ENCODE assay signal across 34 cellular contexts in genomic region chr10:133458710-133459453, GRCh38. TPM values are rescaled to one million over a fixed set of nuclear protein-coding genes. Genes with fewer than 3 reads are reported as not detected.
DNase-seq lines count a peak whose midpoint lies in the region; ATAC-seq and TF ChIP-seq lines count a peak whose summit lies in the region.
"Had no signal": no experiment of that assay in that cellular context is flagged by ENCODE, and none has a peak within 500 bp of the region (broad histone marks: within the 10 kb centered on the region; RNA-seq: fewer than 3 reads in every experiment).

No MANE protein-coding gene starts in this region.

- no peak for TF ChIP-seq POLR2A in stomach (IDR thresholded peaks at IDR 0.05)

- CTCF ChIA-PET in activated CD8-positive, alpha-beta memory T cell treated with anti-CD3 and anti-CD28 coated beads, Interleukin-2, amount 10 ng/mL, durations not matched to agents 7 days and 5 days (lab: Charles Lee), result no interaction called here

- H3K4me3 ChIP-seq in lung, result no peak overlapping the region
- H3K4me3 ChIP-seq in stomach, result no peak overlapping the region
- H3K4me3 ChIP-seq: ascending aorta had no signal

- peak; percentile 17 for DNase-seq in activated naive CD8-positive, alpha-beta T cell treated with anti-CD3 and anti-CD28 coated beads, Interleukin-2, amount 10 ng/mL, durations not matched to agents 7 days and 5 days
- DNase-seq in activated naive CD8-positive, alpha-beta T cell treated with anti-CD3 and anti-CD28 coated beads, Interleukin-2, amount 50 U/mL, for 24 hours, result no peak
- peak; percentile 17 for DNase-seq in NCI-H226
- DNase-seq in lung (ENCODE audit: low spot score), result peak; percentile 22
- peak; percentile 21 for DNase-seq in stomach
- no peak for DNase-seq in activated CD8-positive, alpha-beta memory T cell treated with anti-CD3 and anti-CD28 coated beads, Interleukin-2, amount 10 ng/mL, durations not matched to agents 7 days and 5 days
- no peak for DNase-seq in T-helper 9 cell
- DNase-seq: activated CD4-positive, CD25-positive, alpha-beta regulatory T cell treated with anti-CD3 and anti-CD28 coated beads, Interleukin-2, amount 50 U/mL, for 72 hours; activated T-cell treated with anti-CD3 and anti-CD28 coated beads for 4 hours; AML-193; caudate nucleus; CD4-positive, alpha-beta T cell; cortex of kidney; DND-41; erythroblast; H7; midbrain; NCI-H1417; NCI-H2029 treated with DMSO at 0.1 percent for 48 hours; NCI-H526 treated with DMSO at 0.1 percent for 48 hours; NK-92 treated with Interleukin-12 subunit alpha and Interleukin-12 subunit beta, amount 100 ng/mL, for 24 hours; occipital lobe; PC-3; stimulated activated naive B cell treated with anti-CD40 and anti-IgM and Interleukin-4, amounts not matched to agents 10 μg/mL and 1 μg/mL and 100 μg/mL, for 72 hours; testis had no signal

- no peak for ATAC-seq in activated naive CD8-positive, alpha-beta T cell treated with anti-CD3 and anti-CD28 coated beads, Interleukin-2, amount 10 ng/mL, durations not matched to agents 7 days and 5 days (ENCODE audit: low read depth)
- ATAC-seq in activated naive CD8-positive, alpha-beta T cell treated with anti-CD3 and anti-CD28 coated beads, Interleukin-2, amount 50 U/mL, for 24 hours, result no peak
- ATAC-seq in lung (ENCODE audit: insufficient read depth, low FRiP score), result no peak
- no peak for ATAC-seq in activated CD8-positive, alpha-beta memory T cell treated with anti-CD3 and anti-CD28 coated beads, Interleukin-2, amount 10 ng/mL, durations not matched to agents 7 days and 5 days
- no peak for ATAC-seq in GM18520 (IDR thresholded peaks at IDR 0.05; ENCODE audit: unreplicated experiment)
- ATAC-seq: naive thymus-derived CD4-positive, alpha-beta T cell; PC-3; SK-N-SH treated with all-trans-retinoic acid at 6 μM for 48 hours; stimulated activated naive B cell treated with anti-CD40 and anti-IgM and Interleukin-4, amounts not matched to agents 10 μg/mL and 1 μg/mL and 100 μg/mL, for 72 hours had no signal

- H3K27me3 ChIP-seq in lung (ENCODE audit: control insufficient read depth, insufficient read depth) (no peaks in the 10 kb centered on the region), stomach (no peaks in the 10 kb centered on the region)
- H3K27me3 ChIP-seq: ascending aorta, testis had no signal

- no peak for TF ChIP-seq CTCF in lung (IDR thresholded peaks at IDR 0.05; ENCODE audit: control extremely low read depth, extremely low read depth)
- no peak for TF ChIP-seq CTCF in stomach (IDR thresholded peaks at IDR 0.05)

- H3K36me3 Mint-ChIP-seq in activated naive CD8-positive, alpha-beta T cell treated with anti-CD3 and anti-CD28 coated beads, Interleukin-2, amount 10 ng/mL, durations not matched to agents 7 days and 5 days, result no peaks in the 10 kb centered on the region
- H3K36me3 Mint-ChIP-seq in activated naive CD8-positive, alpha-beta T cell treated with anti-CD3 and anti-CD28 coated beads, Interleukin-2, amount 50 U/mL, for 24 hours (ENCODE audit: low read depth), result no peaks in the 10 kb centered on the region
- H3K36me3 Mint-ChIP-seq in activated CD8-positive, alpha-beta memory T cell treated with anti-CD3 and anti-CD28 coated beads, Interleukin-2, amount 10 ng/mL, durations not matched to agents 7 days and 5 days, result no peaks in the 10 kb centered on the region

- no peak overlapping the region for H3K4me3 Mint-ChIP-seq in activated naive CD8-positive, alpha-beta T cell treated with anti-CD3 and anti-CD28 coated beads, Interleukin-2, amount 10 ng/mL, durations not matched to agents 7 days and 5 days
- H3K4me3 Mint-ChIP-seq in activated naive CD8-positive, alpha-beta T cell treated with anti-CD3 and anti-CD28 coated beads, Interleukin-2, amount 50 U/mL, for 24 hours, result no peak overlapping the region
- H3K4me3 Mint-ChIP-seq in activated CD8-positive, alpha-beta memory T cell treated with anti-CD3 and anti-CD28 coated beads, Interleukin-2, amount 10 ng/mL, durations not matched to agents 7 days and 5 days, result no peak overlapping the region
- H3K4me3 Mint-ChIP-seq: activated naive CD8-positive, alpha-beta T cell; CD4-positive, alpha-beta T cell; naive thymus-derived CD4-positive, alpha-beta T cell; stimulated activated naive B cell treated with anti-CD40 and anti-IgM and Interleukin-4, amounts not matched to agents 10 μg/mL and 1 μg/mL and 100 μg/mL, for 72 hours; T-helper 1 cell treated with Interleukin-12 subunit alpha and Interleukin-12 subunit beta and Interleukin-4 antibody, amounts not matched to agents 30 μg/mL and 1 μg/mL, for 36 hours had no signal

- intact Hi-C loops in stomach (cut with DNase I; ENCODE audit: low total_unique reads), result no loop called here

- no peak overlapping the region for H3K27ac Mint-ChIP-seq in activated naive CD8-positive, alpha-beta T cell treated with anti-CD3 and anti-CD28 coated beads, Interleukin-2, amount 10 ng/mL, durations not matched to agents 7 days and 5 days
- no peak overlapping the region for H3K27ac Mint-ChIP-seq in activated naive CD8-positive, alpha-beta T cell treated with anti-CD3 and anti-CD28 coated beads, Interleukin-2, amount 50 U/mL, for 24 hours
- no peak overlapping the region for H3K27ac Mint-ChIP-seq in activated CD8-positive, alpha-beta memory T cell treated with anti-CD3 and anti-CD28 coated beads, Interleukin-2, amount 10 ng/mL, durations not matched to agents 7 days and 5 days
- H3K27ac Mint-ChIP-seq: activated naive CD8-positive, alpha-beta T cell; CD4-positive, alpha-beta T cell; naive thymus-derived CD4-positive, alpha-beta T cell; stimulated activated naive B cell treated with anti-CD40 and anti-IgM and Interleukin-4, amounts not matched to agents 10 μg/mL and 1 μg/mL and 100 μg/mL, for 72 hours; T-helper 1 cell treated with Interleukin-12 subunit alpha and Interleukin-12 subunit beta and Interleukin-4 antibody, amounts not matched to agents 30 μg/mL and 1 μg/mL, for 36 hours had no signal

- no peak for TF ChIP-seq EP300 in stomach (IDR thresholded peaks at IDR 0.05)

- 79 to 84% methylated on average over 19 to 21 of the region's 21 CpGs for WGBS in lung, 2 donors
- 86 to 90% (median 88%) methylated on average over 13 to 21 of the region's 21 CpGs for WGBS in stomach, 5 donors

- H3K4me1 Mint-ChIP-seq in activated naive CD8-positive, alpha-beta T cell treated with anti-CD3 and anti-CD28 coated beads, Interleukin-2, amount 10 ng/mL, durations not matched to agents 7 days and 5 days, result no peaks in the 10 kb centered on the region
- H3K4me1 Mint-ChIP-seq in activated naive CD8-positive, alpha-beta T cell treated with anti-CD3 and anti-CD28 coated beads, Interleukin-2, amount 50 U/mL, for 24 hours, result no peaks in the 10 kb centered on the region
- no peaks in the 10 kb centered on the region for H3K4me1 Mint-ChIP-seq in activated CD8-positive, alpha-beta memory T cell treated with anti-CD3 and anti-CD28 coated beads, Interleukin-2, amount 10 ng/mL, durations not matched to agents 7 days and 5 days
- H3K4me1 Mint-ChIP-seq: stimulated activated naive B cell treated with anti-CD40 and anti-IgM and Interleukin-4, amounts not matched to agents 10 μg/mL and 1 μg/mL and 100 μg/mL, for 72 hours had no signal

- H3K36me3 ChIP-seq in lung (ENCODE audit: control insufficient read depth in 2 of 2, insufficient read depth in 2 of 2, low read length in 2 of 2) (no peaks in the 10 kb centered on the region), stomach (peaks cover 0 to 27% (median 2%) of the 10 kb centered on the region in 4 donors)

- POLR2A ChIA-PET in activated naive CD8-positive, alpha-beta T cell treated with anti-CD3 and anti-CD28 coated beads, Interleukin-2, amount 10 ng/mL, durations not matched to agents 7 days and 5 days (lab: Charles Lee), result no interaction called here

- no peaks in the 10 kb centered on the region for H3K27me3 Mint-ChIP-seq in activated naive CD8-positive, alpha-beta T cell treated with anti-CD3 and anti-CD28 coated beads, Interleukin-2, amount 10 ng/mL, durations not matched to agents 7 days and 5 days
- no peaks in the 10 kb centered on the region for H3K27me3 Mint-ChIP-seq in activated naive CD8-positive, alpha-beta T cell treated with anti-CD3 and anti-CD28 coated beads, Interleukin-2, amount 50 U/mL, for 24 hours
- H3K27me3 Mint-ChIP-seq in activated CD8-positive, alpha-beta memory T cell treated with anti-CD3 and anti-CD28 coated beads, Interleukin-2, amount 10 ng/mL, durations not matched to agents 7 days and 5 days, result no peaks in the 10 kb centered on the region
- H3K27me3 Mint-ChIP-seq: activated naive CD8-positive, alpha-beta T cell; CD4-positive, alpha-beta T cell; naive thymus-derived CD4-positive, alpha-beta T cell; stimulated activated naive B cell treated with anti-CD40 and anti-IgM and Interleukin-4, amounts not matched to agents 10 μg/mL and 1 μg/mL and 100 μg/mL, for 72 hours had no signal

- H3K9me3 ChIP-seq in lung (ENCODE audit: control insufficient read depth in 2 of 2, insufficient read depth in 1 of 2, low read length in 1 of 2) (peaks cover 0 to 4% of the 10 kb centered on the region in 2 donors), stomach (no peaks in the 10 kb centered on the region)
- H3K9me3 ChIP-seq: ascending aorta, testis had no signal

- H3K27ac ChIP-seq in lung (ENCODE audit: low read depth in 1 of 2, low read length in 1 of 2) (no peak overlapping the region), stomach (no peak overlapping the region)
- H3K27ac ChIP-seq: ascending aorta, HL-60, KMS-11, testis had no signal

- H3K4me1 ChIP-seq in lung (ENCODE audit: control insufficient read depth in 2 of 2, insufficient read depth in 2 of 2, low read length in 2 of 2) (no peaks in the 10 kb centered on the region), stomach (no peaks in the 10 kb centered on the region)
- H3K4me1 ChIP-seq: ascending aorta, testis had no signal

- no peaks in the 10 kb centered on the region for H3K9me3 Mint-ChIP-seq in activated naive CD8-positive, alpha-beta T cell treated with anti-CD3 and anti-CD28 coated beads, Interleukin-2, amount 10 ng/mL, durations not matched to agents 7 days and 5 days
- H3K9me3 Mint-ChIP-seq in activated naive CD8-positive, alpha-beta T cell treated with anti-CD3 and anti-CD28 coated beads, Interleukin-2, amount 50 U/mL, for 24 hours, result no peaks in the 10 kb centered on the region
- H3K9me3 Mint-ChIP-seq in activated CD8-positive, alpha-beta memory T cell treated with anti-CD3 and anti-CD28 coated beads, Interleukin-2, amount 10 ng/mL, durations not matched to agents 7 days and 5 days (ENCODE audit: low read depth), result no peaks in the 10 kb centered on the region
- H3K9me3 Mint-ChIP-seq: CD4-positive, alpha-beta T cell; naive thymus-derived CD4-positive, alpha-beta T cell; stimulated activated naive B cell treated with anti-CD40 and anti-IgM and Interleukin-4, amounts not matched to agents 10 μg/mL and 1 μg/mL and 100 μg/mL, for 72 hours; T-helper 1 cell treated with Interleukin-12 subunit alpha and Interleukin-12 subunit beta and Interleukin-4 antibody, amounts not matched to agents 30 μg/mL and 1 μg/mL, for 36 hours had no signal

RNA-seq across cellular contexts. Expression of gene SCART1, which starts 5.1 kb away (rescaled TPM):
- total RNA-seq in activated naive CD8-positive, alpha-beta T cell treated with anti-CD3 and anti-CD28 coated beads, Interleukin-2, amount 10 ng/mL, durations not matched to agents 7 days and 5 days, result 1 to 10 TPM; 5.7 to 6.3 TPM
- total RNA-seq in lung (1 to 10 TPM; 3.4 to 4.8 TPM), stomach (1 to 10 TPM in 4 of 5 donors, under 1 TPM in 1; 0.89 to 9.3 (median 8.1) TPM)
- polyA plus RNA-seq in lung (under 1 TPM; 0.33 to 0.69 TPM), stomach (under 1 TPM in 2 of 3 donors, not detected in 1; 0.43 to 0.44 TPM)
- 1 to 10 TPM in 1 of 2 experiments, under 1 TPM in 1; 0.82 to 4.8 TPM for total RNA-seq in activated CD8-positive, alpha-beta memory T cell treated with anti-CD3 and anti-CD28 coated beads, Interleukin-2, amount 10 ng/mL, durations not matched to agents 7 days and 5 days

RNA-seq across cellular contexts. Expression of gene SPRN, which starts 34.5 kb away (rescaled TPM):
- not detected for total RNA-seq in activated naive CD8-positive, alpha-beta T cell treated with anti-CD3 and anti-CD28 coated beads, Interleukin-2, amount 10 ng/mL, durations not matched to agents 7 days and 5 days
- under 1 TPM; 0.15 to 0.34 TPM for total RNA-seq in lung
- polyA plus RNA-seq in lung, result under 1 TPM; 0.11 to 0.16 TPM
- not detected for total RNA-seq in stomach
- polyA plus RNA-seq in stomach, result 1 to 10 TPM in 1 of 3 donors, under 1 TPM in 1, not detected in 1; 0.18 to 5.2 TPM
- not detected for total RNA-seq in activated CD8-positive, alpha-beta memory T cell treated with anti-CD3 and anti-CD28 coated beads, Interleukin-2, amount 10 ng/mL, durations not matched to agents 7 days and 5 days
- total RNA-seq: ascending aorta; CD4-positive, alpha-beta T cell; H7; liver; naive thymus-derived CD4-positive, alpha-beta T cell; PC-3 had no signal

Comparison
In these comparisons a context has a peak if more than half of its experiments do, and no peak if none do; other contexts are left out.
1. DNase-seq: peak in activated naive CD8-positive, alpha-beta T cell treated with anti-CD3 and anti-CD28 coated beads, Interleukin-2, amount 10 ng/mL, durations not matched to agents 7 days and 5 days (single experiment), NCI-H226 (single experiment), lung (single experiment) and stomach (single experiment); none in activated naive CD8-positive, alpha-beta T cell treated with anti-CD3 and anti-CD28 coated beads, Interleukin-2, amount 50 U/mL, for 24 hours (single experiment), activated CD8-positive, alpha-beta memory T cell treated with anti-CD3 and anti-CD28 coated beads, Interleukin-2, amount 10 ng/mL, durations not matched to agents 7 days and 5 days (single experiment) and T-helper 9 cell (single experiment).